In the genomic region with DNA sequence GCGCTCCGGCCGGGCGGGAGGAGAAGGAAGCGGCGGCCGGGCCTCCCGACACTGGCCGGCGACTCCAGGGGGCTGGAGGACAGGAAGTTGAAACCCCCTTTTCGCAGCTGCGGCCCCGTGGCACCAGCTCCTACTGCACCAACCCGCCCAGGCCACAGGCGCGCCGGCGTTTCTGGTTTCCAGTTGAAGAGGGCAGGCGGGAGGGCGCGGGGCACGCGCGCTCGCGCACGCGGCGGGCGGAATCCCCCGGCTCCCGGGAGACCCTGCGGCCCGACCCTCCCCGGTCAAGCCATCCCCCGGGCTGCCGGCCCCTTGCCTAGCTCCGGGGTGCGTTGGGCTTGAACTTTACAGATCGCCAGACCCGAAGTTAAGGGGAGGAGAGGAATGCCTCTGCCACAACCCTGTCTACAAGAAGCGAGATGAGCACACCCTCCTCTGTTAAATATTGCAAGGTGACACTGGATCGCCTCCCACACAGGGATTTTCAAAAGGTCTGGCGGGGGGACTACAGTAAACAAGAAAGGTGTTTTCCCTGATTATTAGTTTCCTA, we compare ENCODE assay signal across 8 cellular contexts. TPM values are rescaled to one million over a fixed set of nuclear protein-coding genes. Genes with fewer than 3 reads are reported as not detected.
DNase-seq lines count a peak whose midpoint lies in the region; ATAC-seq lines count a peak whose summit lies in the region.

No MANE protein-coding gene starts in this region.

- no peaks in the 10 kb centered on the region for H3K27me3 ChIP-seq in endocrine pancreas (ENCODE audit: control insufficient read depth, insufficient read depth, low read length)

- ATAC-seq in GM18502 (IDR thresholded peaks at IDR 0.05; ENCODE audit: poor library complexity, unreplicated experiment) (peak; percentile 32), HG02588 (IDR thresholded peaks at IDR 0.05; ENCODE audit: unreplicated experiment) (peak; percentile 23)

- DNase-seq in NCI-H2107 (lab: John Stamatoyannopoulos, UW), result peak; percentile 46
- DNase-seq in activated CD8-positive, alpha-beta memory T cell treated with anti-CD3 and anti-CD28 coated beads for 24 hours, result peak; percentile 86
- peak; percentile 23 to 27 for DNase-seq in stimulated activated CD8-positive, alpha-beta memory T cell treated with anti-CD3 and anti-CD28 coated beads, Interleukin-4, amount 100 ng/mL, for 4 hours (ENCODE audit: low read depth in 2 of 2, low spot score in 1 of 2)
- DNase-seq in NCI-H2081 treated with DMSO at 0.1 percent for 48 hours (lab: John Stamatoyannopoulos, UW), result no peak

- WGBS in mesodermal cell (ENCODE audit: insufficient coverage in 2 of 2), 2 experiments, result 0% methylated on average over 28 to 37 of the region's 44 CpGs

- peak overlapping the region; percentile 75 for H3K9ac ChIP-seq in endocrine pancreas (ENCODE audit: control insufficient read depth, insufficient read depth, low read length)

- H3K9me3 ChIP-seq in endocrine pancreas (ENCODE audit: control insufficient read depth, low read length) (no peaks in the 10 kb centered on the region), mesodermal cell (ENCODE audit: control insufficient read depth, low read length) (no peaks in the 10 kb centered on the region)

- H3K4me1 ChIP-seq in endocrine pancreas (ENCODE audit: control insufficient read depth, insufficient read depth, low read length) (no peaks in the 10 kb centered on the region), mesodermal cell (ENCODE audit: control insufficient read depth, insufficient read depth, low read length, poor library complexity, severe bottlenecking) (peaks cover 38% of the 10 kb centered on the region)

- H3K4me3 ChIP-seq in endocrine pancreas (ENCODE audit: control insufficient read depth, insufficient read depth, low read length) (peak overlapping the region; percentile 84), mesodermal cell (ENCODE audit: extremely low read depth, insufficient read depth, low read length, poor library complexity, severe bottlenecking) (peak overlapping the region; percentile 90)

- H3K36me3 ChIP-seq in endocrine pancreas (ENCODE audit: control insufficient read depth, insufficient read depth, low read length) (no peaks in the 10 kb centered on the region), mesodermal cell (ENCODE audit: control insufficient read depth, insufficient read depth, low read length) (peaks cover 12% of the 10 kb centered on the region)

- peak overlapping the region; percentile 89 for H3K27ac ChIP-seq in mesodermal cell (ENCODE audit: low read depth, low read length, severe bottlenecking)

RNA-seq across cellular contexts. Expression of a gene that starts 1.5 kb away (rescaled TPM):
- polyA plus RNA-seq in mesodermal cell (2013, experiment 1 of 2), result 69.0 TPM
- polyA plus RNA-seq in mesodermal cell (2013, experiment 2 of 2), result 72.7 TPM
